Comparison of ENCODE assay signal across 27 cellular contexts in genomic region chr15:35071071-35071470, GRCh38. TPM values are rescaled to one million over a fixed set of nuclear protein-coding genes. Genes with fewer than 3 reads are reported as not detected.
"Had no signal": no experiment of that assay in that cellular context is flagged by ENCODE, and none has a peak within 500 bp of the region (broad histone marks: within the 10 kb centered on the region; RNA-seq: fewer than 3 reads in every experiment).

No MANE protein-coding gene starts in this region.

- H3K4me1 Mint-ChIP-seq: activated B cell treated with CpG ODN at 0.5 μM for 24 hours; activated naive CD4-positive, alpha-beta T cell treated with anti-CD3 and anti-CD28 coated beads, Interleukin-2, amount 10 ng/mL, durations not matched to agents 7 days and 5 days; activated naive CD8-positive, alpha-beta T cell treated with anti-CD3 and anti-CD28 coated beads, Interleukin-2, amount 50 U/mL, for 24 hours; naive B cell; stimulated activated naive B cell treated with anti-CD40 and anti-IgM and Interleukin-4, amounts not matched to agents 10 μg/mL and 1 μg/mL and 100 μg/mL, for 72 hours had no signal

- ATAC-seq: activated naive CD8-positive, alpha-beta T cell treated with anti-CD3 and anti-CD28 coated beads, Interleukin-2, amount 50 U/mL, for 24 hours; activated T-cell treated with anti-CD3 and anti-CD28 coated beads, Interleukin-2, amount 50 U/mL, for 4 hours; body of pancreas; left colon; stimulated activated naive B cell treated with anti-CD40 and anti-IgM and Interleukin-4, amounts not matched to agents 10 μg/mL and 1 μg/mL and 100 μg/mL, for 72 hours had no signal

- H3K27ac Mint-ChIP-seq: activated B cell treated with CpG ODN at 0.5 μM for 24 hours; activated naive CD4-positive, alpha-beta T cell treated with anti-CD3 and anti-CD28 coated beads, Interleukin-2, amount 10 ng/mL, durations not matched to agents 7 days and 5 days; activated naive CD8-positive, alpha-beta T cell treated with anti-CD3 and anti-CD28 coated beads, Interleukin-2, amount 50 U/mL, for 24 hours; activated T-helper 2 cell treated with anti-CD3 and anti-CD28 coated beads, Interferon-gamma antibody, Interleukin-2, Interleukin-4, amounts not matched to agents 10 μg/mL and 5 μg/mL and 100 μg/mL, durations not matched to agents 14 hours and 24 hours and 36 hours; naive B cell; stimulated activated naive B cell treated with anti-CD40 and anti-IgM and Interleukin-4, amounts not matched to agents 10 μg/mL and 1 μg/mL and 100 μg/mL, for 72 hours had no signal

- H3K27me3 Mint-ChIP-seq: activated naive CD4-positive, alpha-beta T cell treated with anti-CD3 and anti-CD28 coated beads, Interleukin-2, amount 10 ng/mL, durations not matched to agents 7 days and 5 days had no signal

- H3K9me3 Mint-ChIP-seq: activated B cell treated with CpG ODN at 0.5 μM for 24 hours; activated naive CD4-positive, alpha-beta T cell treated with anti-CD3 and anti-CD28 coated beads, Interleukin-2, amount 10 ng/mL, durations not matched to agents 7 days and 5 days; activated naive CD8-positive, alpha-beta T cell treated with anti-CD3 and anti-CD28 coated beads, Interleukin-2, amount 50 U/mL, for 24 hours; activated T-cell treated with anti-CD3 and anti-CD28 coated beads, Interleukin-2, amount 50 U/mL, for 4 hours; activated T-helper 2 cell treated with anti-CD3 and anti-CD28 coated beads, Interferon-gamma antibody, Interleukin-2, Interleukin-4, amounts not matched to agents 10 μg/mL and 5 μg/mL and 100 μg/mL, durations not matched to agents 14 hours and 24 hours and 36 hours; naive B cell had no signal

- DNase-seq: activated B cell treated with CpG ODN at 0.5 μM for 24 hours; activated CD4-positive, alpha-beta T cell treated with anti-CD3 and anti-CD28 coated beads for 4 hours; activated CD4-positive, alpha-beta T cell treated with anti-CD3 and anti-CD28 coated beads, Interleukin-2, amount 50 U/mL, for 48 hours; activated CD8-positive, alpha-beta memory T cell treated with anti-CD3 and anti-CD28 coated beads, Interleukin-2, amount 50 U/mL, for 48 hours; activated naive CD4-positive, alpha-beta T cell treated with anti-CD3 and anti-CD28 coated beads, Interleukin-2, amount 10 ng/mL, durations not matched to agents 7 days and 5 days; activated naive CD8-positive, alpha-beta T cell treated with anti-CD3 and anti-CD28 coated beads, Interleukin-2, amount 50 U/mL, for 24 hours; activated T-cell treated with anti-CD3 and anti-CD28 coated beads, Interleukin-2, amount 50 U/mL, for 4 hours; anterior cingulate cortex; body of pancreas; dermis blood vessel endothelial cell; effector CD8-positive, alpha-beta T cell; erythroblast; left colon; naive B cell; sigmoid colon; stimulated activated CD4-positive, alpha-beta T cell treated with anti-CD3 and anti-CD28 coated beads, Interleukin-2, amount 100 ng/mL, for 48 hours; stimulated activated CD8-positive, alpha-beta memory T cell treated with anti-CD3 and anti-CD28 coated beads, Interleukin-4, amount 100 ng/mL, for 48 hours; stimulated activated naive B cell treated with anti-CD40 and anti-IgM and Interleukin-4, amounts not matched to agents 10 μg/mL and 1 μg/mL and 100 μg/mL, for 72 hours; transverse colon; uterus had no signal

- H3K36me3 Mint-ChIP-seq: activated naive CD4-positive, alpha-beta T cell treated with anti-CD3 and anti-CD28 coated beads, Interleukin-2, amount 10 ng/mL, durations not matched to agents 7 days and 5 days; naive B cell; stimulated activated naive B cell treated with anti-CD40 and anti-IgM and Interleukin-4, amounts not matched to agents 10 μg/mL and 1 μg/mL and 100 μg/mL, for 72 hours had no signal

- H3K4me3 ChIP-seq: body of pancreas, cardiac muscle cell, lung, sigmoid colon, smooth muscle cell, transverse colon, uterus had no signal

- H3K4me3 Mint-ChIP-seq: activated B cell treated with CpG ODN at 0.5 μM for 24 hours; activated naive CD4-positive, alpha-beta T cell treated with anti-CD3 and anti-CD28 coated beads, Interleukin-2, amount 10 ng/mL, durations not matched to agents 7 days and 5 days; activated naive CD8-positive, alpha-beta T cell treated with anti-CD3 and anti-CD28 coated beads, Interleukin-2, amount 50 U/mL, for 24 hours; activated T-cell treated with anti-CD3 and anti-CD28 coated beads, Interleukin-2, amount 50 U/mL, for 4 hours; naive B cell; stimulated activated naive B cell treated with anti-CD40 and anti-IgM and Interleukin-4, amounts not matched to agents 10 μg/mL and 1 μg/mL and 100 μg/mL, for 72 hours had no signal

- H3K27ac ChIP-seq: body of pancreas, cardiac muscle cell, sigmoid colon, transverse colon, uterus had no signal

RNA-seq across cellular contexts. Expression of gene NANOGP8, which starts 14.0 kb away (rescaled TPM):
- total RNA-seq: activated CD8-positive, alpha-beta memory T cell treated with anti-CD3 and anti-CD28 coated beads for 36 hours; activated T-cell treated with anti-CD3 and anti-CD28 coated beads, Interleukin-2, amount 50 U/mL, for 4 hours; activated T-helper 2 cell treated with anti-CD3 and anti-CD28 coated beads, Interferon-gamma antibody, Interleukin-2, Interleukin-4, amounts not matched to agents 10 μg/mL and 5 μg/mL and 100 μg/mL, durations not matched to agents 14 hours and 24 hours and 36 hours; cardiac muscle cell; dermis blood vessel endothelial cell; fibroblast of lung; mesenteric fat pad; smooth muscle cell had no signal
